ENCODE assay signal across 1 cellular context in the genomic region with DNA sequence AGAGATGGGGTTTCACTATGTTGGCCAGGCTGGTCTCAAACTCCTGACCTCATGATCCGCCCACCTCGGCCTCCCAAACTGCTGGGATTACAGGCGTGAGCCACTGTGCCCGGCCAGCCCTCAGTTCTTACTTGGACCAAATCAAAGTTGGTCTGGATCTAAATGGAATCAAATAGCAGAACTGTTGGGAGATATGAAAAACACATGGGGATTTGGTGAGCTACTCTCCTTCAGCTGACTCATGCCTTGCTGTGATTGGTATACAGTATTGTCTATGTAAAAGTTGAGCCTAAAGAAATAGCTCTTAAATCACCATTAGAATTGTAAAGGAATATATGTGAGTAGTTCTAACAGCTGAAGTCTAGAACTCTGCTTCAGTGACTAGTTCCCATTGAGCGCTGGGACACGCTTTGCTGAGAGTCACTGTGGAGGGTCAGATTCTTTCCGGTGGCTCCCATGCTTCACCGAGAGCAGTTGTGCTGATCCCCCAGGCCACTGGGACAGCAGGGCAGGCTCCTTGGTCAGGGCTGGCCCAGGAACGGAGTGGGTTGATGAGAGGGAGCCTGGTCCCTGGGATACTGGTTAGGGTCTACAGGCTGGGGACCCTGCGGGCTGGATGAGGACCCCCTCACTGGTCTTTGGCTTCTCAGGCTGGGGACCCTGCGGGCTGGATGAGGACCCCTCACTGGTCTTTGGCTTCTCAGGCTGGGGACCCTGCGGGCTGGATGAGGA.
TF ChIP-seq lines count a peak whose summit lies in the region.

No MANE protein-coding gene starts in this region.

TF ChIP-seq in K562, 482 proteins besides CTCF, POLR2A, EP300 and RAD21:
- TF ChIP-seq ZNF707 (CRISPR knock-in tag; conservative IDR thresholded peaks at IDR 0.05) = no peak
- TF ChIP-seq CAMTA2 (CRISPR knock-in tag; conservative IDR thresholded peaks at IDR 0.05) = no peak
- TF ChIP-seq ZNF57 (CRISPR knock-in tag; IDR thresholded peaks at IDR 0.05) = no peak
- TF ChIP-seq DDX20 (tag; IDR thresholded peaks at IDR 0.05; ENCODE audit: low read depth) = no peak
- TF ChIP-seq, protein P1, sequence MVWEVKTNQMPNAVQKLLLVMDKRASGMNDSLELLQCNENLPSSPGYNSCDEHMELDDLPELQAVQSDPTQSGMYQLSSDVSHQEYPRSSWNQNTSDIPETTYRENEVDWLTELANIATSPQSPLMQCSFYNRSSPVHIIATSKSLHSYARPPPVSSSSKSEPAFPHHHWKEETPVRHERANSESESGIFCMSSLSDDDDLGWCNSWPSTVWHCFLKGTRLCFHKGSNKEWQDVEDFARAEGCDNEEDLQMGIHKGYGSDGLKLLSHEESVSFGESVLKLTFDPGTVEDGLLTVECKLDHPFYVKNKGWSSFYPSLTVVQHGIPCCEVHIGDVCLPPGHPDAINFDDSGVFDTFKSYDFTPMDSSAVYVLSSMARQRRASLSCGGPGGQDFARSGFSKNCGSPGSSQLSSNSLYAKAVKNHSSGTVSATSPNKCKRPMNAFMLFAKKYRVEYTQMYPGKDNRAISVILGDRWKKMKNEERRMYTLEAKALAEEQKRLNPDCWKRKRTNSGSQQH (CRISPR knock-in tag; IDR thresholded peaks at IDR 0.05) = no peak
- no peak for TF ChIP-seq ZNF444 (CRISPR knock-in tag; IDR thresholded peaks at IDR 0.05)
- peak; percentile 58; the same call in 1 of the 2 replicates for TF ChIP-seq NFE2 (IDR thresholded peaks at IDR 0.05; ENCODE audit: low read depth)
- no peak for TF ChIP-seq RNF2 (IDR thresholded peaks at IDR 0.05)
- 0 out of 2 replicates have a peak, but pooled peaks have one; percentile 4 for TF ChIP-seq MAFF (IDR thresholded peaks at IDR 0.05; ENCODE audit: low read length)
- no peak for TF ChIP-seq EHMT2 (IDR thresholded peaks at IDR 0.05)
- TF ChIP-seq, protein P2, sequence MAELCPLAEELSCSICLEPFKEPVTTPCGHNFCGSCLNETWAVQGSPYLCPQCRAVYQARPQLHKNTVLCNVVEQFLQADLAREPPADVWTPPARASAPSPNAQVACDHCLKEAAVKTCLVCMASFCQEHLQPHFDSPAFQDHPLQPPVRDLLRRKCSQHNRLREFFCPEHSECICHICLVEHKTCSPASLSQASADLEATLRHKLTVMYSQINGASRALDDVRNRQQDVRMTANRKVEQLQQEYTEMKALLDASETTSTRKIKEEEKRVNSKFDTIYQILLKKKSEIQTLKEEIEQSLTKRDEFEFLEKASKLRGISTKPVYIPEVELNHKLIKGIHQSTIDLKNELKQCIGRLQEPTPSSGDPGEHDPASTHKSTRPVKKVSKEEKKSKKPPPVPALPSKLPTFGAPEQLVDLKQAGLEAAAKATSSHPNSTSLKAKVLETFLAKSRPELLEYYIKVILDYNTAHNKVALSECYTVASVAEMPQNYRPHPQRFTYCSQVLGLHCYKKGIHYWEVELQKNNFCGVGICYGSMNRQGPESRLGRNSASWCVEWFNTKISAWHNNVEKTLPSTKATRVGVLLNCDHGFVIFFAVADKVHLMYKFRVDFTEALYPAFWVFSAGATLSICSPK (IDR thresholded peaks at IDR 0.05; ENCODE audit: borderline replicate concordance) = no peak
- no peak for TF ChIP-seq PHF8 (IDR thresholded peaks at IDR 0.05; ENCODE audit: borderline replicate concordance, low read length)
- TF ChIP-seq KDM1A (IDR thresholded peaks at IDR 0.05) = peak; percentile 66 to 73; a peak in 3 of 4 replicates
